In the genomic region with DNA sequence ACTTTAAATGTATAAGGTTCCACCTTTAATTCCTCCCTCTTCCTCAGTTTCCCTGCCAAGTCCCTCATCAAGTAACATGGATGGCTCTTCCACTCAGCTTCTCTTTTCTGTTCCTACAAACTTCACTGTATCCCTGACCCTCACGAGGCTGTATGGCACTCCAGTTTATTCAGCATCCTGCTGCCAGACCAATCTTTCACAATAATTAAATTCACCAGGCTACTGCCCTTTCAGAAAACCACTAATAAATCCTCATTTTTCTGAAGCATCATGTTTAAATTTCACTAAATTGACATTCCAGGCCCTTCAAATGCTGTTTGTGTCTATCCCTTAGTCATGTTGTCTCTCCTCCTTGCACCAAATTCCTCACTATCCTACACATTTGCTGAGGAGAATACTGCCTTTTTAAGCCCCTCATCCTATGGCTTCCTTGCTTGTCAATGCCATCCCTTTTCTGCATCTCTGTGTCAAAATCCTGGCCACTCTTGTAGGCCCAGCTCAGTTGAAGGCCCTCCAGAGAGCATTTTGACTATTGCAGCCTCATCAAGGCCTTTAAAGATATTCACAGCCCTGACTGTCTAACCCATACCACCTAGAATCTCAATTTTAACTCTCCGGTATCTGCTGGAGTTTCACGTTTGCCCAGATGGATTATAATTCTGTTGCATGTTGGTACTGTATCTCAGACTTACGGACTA, we compare ENCODE assay signal across 16 cellular contexts. TPM values are rescaled to one million over a fixed set of nuclear protein-coding genes. Genes with fewer than 3 reads are reported as not detected.
DNase-seq lines count a peak whose midpoint lies in the region; ATAC-seq, FAIRE-seq and TF ChIP-seq lines count a peak whose summit lies in the region.
"Had no signal": no experiment of that assay in that cellular context is flagged by ENCODE, and none has a peak within 500 bp of the region (broad histone marks: within the 10 kb centered on the region; RNA-seq: fewer than 3 reads in every experiment).

No MANE protein-coding gene starts in this region.

- WGBS in endodermal cell (ENCODE audit: insufficient coverage in 1 of 2, insufficient read length in 1 of 2), 2 experiments, result 98 to 100% methylated on average over 1 to 4 of the region's 4 CpGs
- 37 to 71% (median 60%) methylated on average over 4 of the region's 4 CpGs for WGBS in small intestine, 3 donors

- no peak for ATAC-seq in GM18861 (IDR thresholded peaks at IDR 0.05; ENCODE audit: unreplicated experiment)

- H3K27ac Mint-ChIP-seq in Caco-2 (ENCODE audit: unreplicated experiment), result peak overlapping the region; percentile 64
- no peak overlapping the region for H3K27ac Mint-ChIP-seq in endodermal cell
- H3K27ac Mint-ChIP-seq: HFFc6 had no signal

- POLR2A ChIA-PET in Caco-2 (lab: Charles Lee) (interaction anchor here (1.0 kb wide), 1 partner anchor 58 kb away, joined by 3 read pairs; a partner anchor contains a TSS), HEK293 (lab: Yijun Ruan, JAX) (no interaction called here)

- no peak overlapping the region for H3K9ac ChIP-seq in endodermal cell (ENCODE audit: extremely low read depth, low read length, poor library complexity, severe bottlenecking)

- peaks cover 37% of the 10 kb centered on the region for H3K4me1 ChIP-seq in Caco-2
- peaks cover 29% of the 10 kb centered on the region for H3K4me1 ChIP-seq in HEK293 (ENCODE audit: control insufficient read depth, insufficient read depth, low read length)
- H3K4me1 ChIP-seq in endodermal cell (ENCODE audit: control insufficient read depth, insufficient read depth, low read length), result peaks cover 14% of the 10 kb centered on the region
- peaks cover 0 to 3% of the 10 kb centered on the region in 2 donors for H3K4me1 ChIP-seq in small intestine (ENCODE audit: control insufficient read depth in 2 of 2, insufficient read depth in 1 of 2, low read depth in 1 of 2, low read length in 1 of 2)
- H3K4me1 ChIP-seq: A549, BE2C, HAP-1 had no signal

- peaks cover 36% of the 10 kb centered on the region for H3K4me1 Mint-ChIP-seq in Caco-2 (ENCODE audit: low read depth, unreplicated experiment)
- peaks cover 42% of the 10 kb centered on the region for H3K4me1 Mint-ChIP-seq in endodermal cell

- peak overlapping the region; percentile 18 for H3K4me3 Mint-ChIP-seq in Caco-2 (ENCODE audit: unreplicated experiment)
- H3K4me3 Mint-ChIP-seq in endodermal cell, result no peak overlapping the region
- H3K4me3 Mint-ChIP-seq: CD4-positive, alpha-beta memory T cell; HFFc6 had no signal

- TF ChIP-seq CTCF in Caco-2 (IDR thresholded peaks at IDR 0.05; ENCODE audit: insufficient read depth in 1 of 2, low read depth in 1 of 2, low read length in 1 of 2, severe bottlenecking in 1 of 2, unreplicated experiment in 1 of 2) (peak in 1 of 2 experiments; percentile 5), HEK293 (tag by site-specific recombination; IDR thresholded peaks at IDR 0.05) (no peak), endodermal cell (conservative IDR thresholded peaks at IDR 0.05) (peak; percentile 24)

- H3K9me3 ChIP-seq in Caco-2 (no peaks in the 10 kb centered on the region), HEK293 (ENCODE audit: control insufficient read depth, insufficient read depth, low read depth, low read length) (no peaks in the 10 kb centered on the region), endodermal cell (ENCODE audit: control insufficient read depth, low read length) (no peaks in the 10 kb centered on the region), small intestine (ENCODE audit: control insufficient read depth, low read depth) (no peaks in the 10 kb centered on the region)
- H3K9me3 ChIP-seq: A549, BE2C, HAP-1 had no signal

- CTCF ChIA-PET in Caco-2 (lab: Charles Lee), result no interaction called here
- CTCF ChIA-PET in HEK293 (lab: Yijun Ruan, JAX), result interaction anchor here (1.0 kb wide), 1 partner anchor 22 kb away, joined by 3 read pairs; no protein-coding TSS in a partner anchor

- H3K36me3 Mint-ChIP-seq in Caco-2 (ENCODE audit: insufficient read depth, unreplicated experiment) (peaks cover 6% of the 10 kb centered on the region), endodermal cell (ENCODE audit: low read depth) (no peaks in the 10 kb centered on the region)
- H3K36me3 Mint-ChIP-seq: CD4-positive, alpha-beta memory T cell had no signal

- BruUV-seq in Caco-2 (replicated peaks; lab: Mats Ljungman, UMichigan), result no TSS peak

- no peaks in the 10 kb centered on the region for H3K27me3 Mint-ChIP-seq in Caco-2 (ENCODE audit: insufficient read depth, unreplicated experiment)
- no peaks in the 10 kb centered on the region for H3K27me3 Mint-ChIP-seq in endodermal cell (ENCODE audit: insufficient read depth)
- H3K27me3 Mint-ChIP-seq: CD4-positive, alpha-beta memory T cell had no signal

- intact Hi-C loops in Caco-2 (cut with micrococcal nuclease; ENCODE audit: unreplicated experiment), result no loop called here

- no peak for FAIRE-seq in small intestine (lab: Jason Lieb, UNC)
- FAIRE-seq: A549, GM12892, H1 had no signal

- DNase-seq in Caco-2 (no peak), endodermal cell (no peak), small intestine (no peak), NCI-H748 (lab: John Stamatoyannopoulos, UW; ENCODE audit: unreplicated experiment) (no peak)
- DNase-seq: BE2C; CD4-positive, alpha-beta memory T cell; COR-L47; DND-41; GDM1; HFFc6 had no signal

- no peaks in the 10 kb centered on the region for H3K27me3 ChIP-seq in Caco-2 (replicated peaks; ENCODE audit: control insufficient read depth, insufficient read depth, low read length)
- H3K27me3 ChIP-seq in endodermal cell (ENCODE audit: control insufficient read depth, insufficient read depth, low read length, poor library complexity, severe bottlenecking), result no peaks in the 10 kb centered on the region
- no peaks in the 10 kb centered on the region for H3K27me3 ChIP-seq in small intestine (ENCODE audit: control insufficient read depth in 2 of 2, insufficient read depth in 2 of 2, low read length in 2 of 2)
- H3K27me3 ChIP-seq: BE2C had no signal

- H3K36me3 ChIP-seq in Caco-2 (ENCODE audit: control insufficient read depth, insufficient read depth, low read length) (no peaks in the 10 kb centered on the region), HEK293 (ENCODE audit: control insufficient read depth in 2 of 2, insufficient read depth in 1 of 2, low read length in 2 of 2) (no peaks in the 10 kb centered on the region), endodermal cell (ENCODE audit: control insufficient read depth, insufficient read depth, low read length) (no peaks in the 10 kb centered on the region), small intestine (ENCODE audit: control insufficient read depth in 2 of 2, insufficient read depth in 2 of 2, low read length in 2 of 2) (no peaks in the 10 kb centered on the region)
- H3K36me3 ChIP-seq: BE2C, HAP-1 had no signal

- H3K4me3 ChIP-seq in Caco-2 (ENCODE audit: low read depth, low read length) (no peak overlapping the region), HEK293 (ENCODE audit: low read depth, low read length) (no peak overlapping the region), endodermal cell (ENCODE audit: low read length) (no peak overlapping the region), small intestine (ENCODE audit: low read depth in 1 of 2, low read length in 2 of 2) (no peak overlapping the region)
- H3K4me3 ChIP-seq: A549, HAP-1 had no signal

- H3K27ac ChIP-seq in HEK293 (ENCODE audit: extremely low read depth, low read depth, low read length) (peak overlapping the region; percentile 63), endodermal cell (ENCODE audit: low read depth, low read length) (no peak overlapping the region), small intestine (ENCODE audit: low read depth in 1 of 2, low read length in 1 of 2) (peak overlapping the region; percentile 52)
- H3K27ac ChIP-seq: A549 had no signal

- H3K9me3 Mint-ChIP-seq in Caco-2 (ENCODE audit: unreplicated experiment), result no peaks in the 10 kb centered on the region
- H3K9me3 Mint-ChIP-seq in endodermal cell, result no peaks in the 10 kb centered on the region
- H3K9me3 Mint-ChIP-seq: HFFc6 had no signal

TF ChIP-seq in HEK293, 187 proteins besides CTCF, POLR2A, EP300 and RAD21:
- TF ChIP-seq SETDB1 (IDR thresholded peaks at IDR 0.05; ENCODE audit: insufficient read length, low read length) (peak; percentile 18), ZNF660 (tag by site-specific recombination; IDR thresholded peaks at IDR 0.05) (no peak)
TF ChIP-seq in HEK293: peak in this region for 1.

RNA-seq across cellular contexts. Expression of a gene that starts 22.8 kb away (rescaled TPM):
- total RNA-seq in Caco-2 (2022), result 39.2 and 49.4 TPM in 2 replicates
- 10 to 100 TPM; 43.3 to 56.2 TPM for total RNA-seq in endodermal cell
- 44.2 TPM for polyA plus RNA-seq in endodermal cell (2013, experiment 1 of 2)
- polyA plus RNA-seq in endodermal cell (2013, experiment 2 of 2), result 41.2 TPM
- 10 to 100 TPM; 27.5 to 38.2 (median 32.4) TPM for polyA plus RNA-seq in small intestine

RNA-seq across cellular contexts. Expression of a gene that starts 36.0 kb away (rescaled TPM):
- total RNA-seq in Caco-2 (2022), result 2.2 and 4.7 TPM in 2 replicates
- 1 to 10 TPM; 4.3 to 7.4 TPM for total RNA-seq in endodermal cell
- polyA plus RNA-seq in endodermal cell (2013, experiment 1 of 2), result 2.0 TPM
- 2.6 TPM for polyA plus RNA-seq in endodermal cell (2013, experiment 2 of 2)
- 1 to 10 TPM in 1 of 3 donors, under 1 TPM in 2; 0.45 to 1.5 (median 0.81) TPM for polyA plus RNA-seq in small intestine

RNA-seq across cellular contexts. Expression of a gene that starts 57.9 kb away (rescaled TPM):
- total RNA-seq in Caco-2 (2022), result 78.1 and 109 TPM in 2 replicates
- total RNA-seq in endodermal cell, result 10 to 100 TPM; 74.1 to 96.8 TPM
- polyA plus RNA-seq in endodermal cell (2013, experiment 1 of 2), result 12.3 TPM
- polyA plus RNA-seq in endodermal cell (2013, experiment 2 of 2), result 14.1 TPM
- 100 to 1,000 TPM in 1 of 3 donors, 10 to 100 TPM in 2; 72.6 to 212 (median 97.3) TPM for polyA plus RNA-seq in small intestine
- total RNA-seq: H1, HFFc6 had no signal
